In the genomic region with DNA sequence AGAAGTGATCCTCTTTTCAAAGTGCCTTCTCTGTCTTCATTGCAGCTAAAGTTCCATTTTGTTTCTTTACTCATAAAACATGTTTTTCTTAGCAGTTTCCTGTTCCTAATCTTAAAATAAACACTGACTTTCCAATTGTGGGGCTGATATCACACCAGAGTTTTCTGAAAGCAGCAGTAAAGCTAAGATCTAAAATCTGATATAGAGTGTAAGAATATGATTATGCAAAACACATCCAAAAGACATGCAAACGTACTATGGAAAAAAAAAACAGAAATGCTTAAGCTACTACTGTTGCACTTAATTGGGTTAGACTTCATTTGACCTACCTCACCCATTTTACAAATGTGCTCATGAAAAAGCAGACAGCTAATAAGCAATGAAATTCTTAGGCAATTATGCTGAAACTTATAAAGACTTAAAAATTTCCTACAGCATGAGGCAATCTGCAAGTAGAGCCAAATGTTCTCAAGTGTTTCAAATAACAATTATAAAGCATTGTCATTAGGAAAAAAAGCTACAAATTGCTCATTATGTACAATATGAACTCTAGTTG, we compare ENCODE assay signal across 1 cellular context.
TF ChIP-seq lines count a peak whose summit lies in the region.

No MANE protein-coding gene starts in this region.

TF ChIP-seq in GM23338, 12 proteins besides CTCF, POLR2A, EP300 and RAD21 (continued from another document):
- TF ChIP-seq ZNF462 (CRISPR knock-in tag; IDR thresholded peaks at IDR 0.05) = no peak
- TF ChIP-seq EZH2 (IDR thresholded peaks at IDR 0.05; ENCODE audit: low read depth, unreplicated experiment) = no peak
- no peak for TF ChIP-seq STAT1 (IDR thresholded peaks at IDR 0.05; ENCODE audit: unreplicated experiment)
- TF ChIP-seq ETS1 (IDR thresholded peaks at IDR 0.05) = no peak
- no peak for TF ChIP-seq JUNB (IDR thresholded peaks at IDR 0.05; ENCODE audit: unreplicated experiment)
- no peak for TF ChIP-seq EZH2phosphoT487 (IDR thresholded peaks at IDR 0.05; ENCODE audit: unreplicated experiment)
- TF ChIP-seq, protein P1, sequence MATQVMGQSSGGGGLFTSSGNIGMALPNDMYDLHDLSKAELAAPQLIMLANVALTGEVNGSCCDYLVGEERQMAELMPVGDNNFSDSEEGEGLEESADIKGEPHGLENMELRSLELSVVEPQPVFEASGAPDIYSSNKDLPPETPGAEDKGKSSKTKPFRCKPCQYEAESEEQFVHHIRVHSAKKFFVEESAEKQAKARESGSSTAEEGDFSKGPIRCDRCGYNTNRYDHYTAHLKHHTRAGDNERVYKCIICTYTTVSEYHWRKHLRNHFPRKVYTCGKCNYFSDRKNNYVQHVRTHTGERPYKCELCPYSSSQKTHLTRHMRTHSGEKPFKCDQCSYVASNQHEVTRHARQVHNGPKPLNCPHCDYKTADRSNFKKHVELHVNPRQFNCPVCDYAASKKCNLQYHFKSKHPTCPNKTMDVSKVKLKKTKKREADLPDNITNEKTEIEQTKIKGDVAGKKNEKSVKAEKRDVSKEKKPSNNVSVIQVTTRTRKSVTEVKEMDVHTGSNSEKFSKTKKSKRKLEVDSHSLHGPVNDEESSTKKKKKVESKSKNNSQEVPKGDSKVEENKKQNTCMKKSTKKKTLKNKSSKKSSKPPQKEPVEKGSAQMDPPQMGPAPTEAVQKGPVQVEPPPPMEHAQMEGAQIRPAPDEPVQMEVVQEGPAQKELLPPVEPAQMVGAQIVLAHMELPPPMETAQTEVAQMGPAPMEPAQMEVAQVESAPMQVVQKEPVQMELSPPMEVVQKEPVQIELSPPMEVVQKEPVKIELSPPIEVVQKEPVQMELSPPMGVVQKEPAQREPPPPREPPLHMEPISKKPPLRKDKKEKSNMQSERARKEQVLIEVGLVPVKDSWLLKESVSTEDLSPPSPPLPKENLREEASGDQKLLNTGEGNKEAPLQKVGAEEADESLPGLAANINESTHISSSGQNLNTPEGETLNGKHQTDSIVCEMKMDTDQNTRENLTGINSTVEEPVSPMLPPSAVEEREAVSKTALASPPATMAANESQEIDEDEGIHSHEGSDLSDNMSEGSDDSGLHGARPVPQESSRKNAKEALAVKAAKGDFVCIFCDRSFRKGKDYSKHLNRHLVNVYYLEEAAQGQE (IDR thresholded peaks at IDR 0.05; ENCODE audit: unreplicated experiment) = no peak
- no peak for TF ChIP-seq NANOG (IDR thresholded peaks at IDR 0.05; ENCODE audit: borderline replicate concordance)
